13 cellular contexts compared by ENCODE assay signal in genomic region chr3:45442679-45443214, GRCh38.
"Had no signal": no experiment of that assay in that cellular context is flagged by ENCODE, and none has a peak within 500 bp of the region (broad histone marks: within the 10 kb centered on the region; RNA-seq: fewer than 3 reads in every experiment).

No MANE protein-coding gene starts in this region.

- H3K9me3 Mint-ChIP-seq: activated naive CD4-positive, alpha-beta T cell treated with anti-CD3 and anti-CD28 coated beads, Interleukin-2, amount 10 ng/mL, durations not matched to agents 7 days and 5 days; activated T-helper 17 cell treated with anti-CD3 and anti-CD28 coated beads, Interleukin-2, amount 50 U/mL, for 72 hours; stimulated activated naive B cell treated with anti-CD40 and anti-IgM and Interleukin-4, amounts not matched to agents 10 μg/mL and 1 μg/mL and 100 μg/mL, for 72 hours had no signal

- H3K27me3 ChIP-seq: cardiac muscle cell, neutrophil, right atrium auricular region, tibial nerve had no signal

- H3K27me3 Mint-ChIP-seq: activated naive CD4-positive, alpha-beta T cell treated with anti-CD3 and anti-CD28 coated beads, Interleukin-2, amount 10 ng/mL, durations not matched to agents 7 days and 5 days; activated T-helper 17 cell treated with anti-CD3 and anti-CD28 coated beads, Interleukin-2, amount 50 U/mL, for 72 hours; stimulated activated naive B cell treated with anti-CD40 and anti-IgM and Interleukin-4, amounts not matched to agents 10 μg/mL and 1 μg/mL and 100 μg/mL, for 72 hours had no signal

- H3K4me3 ChIP-seq: cardiac muscle cell, right atrium auricular region, smooth muscle cell, tibial nerve had no signal

- H3K4me1 Mint-ChIP-seq: activated T-helper 17 cell treated with anti-CD3 and anti-CD28 coated beads, Interleukin-2, amount 50 U/mL, for 72 hours had no signal

- H3K4me1 ChIP-seq: right atrium auricular region had no signal

- H3K36me3 ChIP-seq: neutrophil, right atrium auricular region had no signal

- H3K27ac ChIP-seq: cardiac muscle cell, neutrophil, right atrium auricular region, tibial nerve had no signal

- H3K9me3 ChIP-seq: neutrophil, right atrium auricular region, tibial nerve had no signal

- H3K27ac Mint-ChIP-seq: activated naive CD4-positive, alpha-beta T cell treated with anti-CD3 and anti-CD28 coated beads, Interleukin-2, amount 10 ng/mL, durations not matched to agents 7 days and 5 days; activated T-helper 17 cell treated with anti-CD3 and anti-CD28 coated beads, Interleukin-2, amount 50 U/mL, for 72 hours; stimulated activated naive B cell treated with anti-CD40 and anti-IgM and Interleukin-4, amounts not matched to agents 10 μg/mL and 1 μg/mL and 100 μg/mL, for 72 hours had no signal

- DNase-seq: activated CD4-positive, alpha-beta T cell treated with anti-CD3 and anti-CD28 coated beads for 4 hours; activated CD8-positive, alpha-beta memory T cell treated with anti-CD3 and anti-CD28 coated beads for 24 hours; activated naive CD4-positive, alpha-beta T cell treated with anti-CD3 and anti-CD28 coated beads, Interleukin-2, amount 10 ng/mL, durations not matched to agents 7 days and 5 days; hypothalamus; kidney glomerular epithelial cell; stimulated activated naive B cell treated with anti-CD40 and anti-IgM and Interleukin-4, amounts not matched to agents 10 μg/mL and 1 μg/mL and 100 μg/mL, for 72 hours; T-helper 9 cell had no signal

- H3K4me3 Mint-ChIP-seq: activated naive CD4-positive, alpha-beta T cell treated with anti-CD3 and anti-CD28 coated beads, Interleukin-2, amount 10 ng/mL, durations not matched to agents 7 days and 5 days; activated T-helper 17 cell treated with anti-CD3 and anti-CD28 coated beads, Interleukin-2, amount 50 U/mL, for 72 hours; stimulated activated naive B cell treated with anti-CD40 and anti-IgM and Interleukin-4, amounts not matched to agents 10 μg/mL and 1 μg/mL and 100 μg/mL, for 72 hours had no signal
